In the genomic region with DNA sequence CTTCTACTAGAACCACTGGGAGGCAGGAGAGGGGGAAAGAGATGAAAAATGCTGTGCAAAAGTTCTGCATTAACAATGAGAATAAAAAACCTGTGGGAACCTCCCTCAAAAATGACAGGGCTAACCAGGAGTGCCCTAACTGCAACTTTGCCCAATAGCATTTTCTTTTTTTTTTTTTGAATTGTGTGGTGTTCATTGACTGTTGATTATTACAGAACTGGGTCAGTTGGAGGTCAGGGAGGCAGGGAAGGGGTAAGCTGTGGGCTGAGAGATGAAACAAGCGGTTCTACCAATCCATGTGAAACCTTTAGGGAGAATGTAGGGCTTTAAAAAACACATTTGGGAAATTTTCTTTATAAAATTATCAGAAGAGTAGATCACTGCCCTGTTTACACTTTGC, we compare ENCODE assay signal across 18 cellular contexts.
DNase-seq lines count a peak whose midpoint lies in the region; ATAC-seq and TF ChIP-seq lines count a peak whose summit lies in the region.
"Had no signal": no experiment of that assay in that cellular context is flagged by ENCODE, and none has a peak within 500 bp of the region (broad histone marks: within the 10 kb centered on the region; RNA-seq: fewer than 3 reads in every experiment).

No MANE protein-coding gene starts in this region.

- H3K9me3 ChIP-seq in heart right ventricle (peaks cover 0 to 12% (median 4%) of the 10 kb centered on the region in 11 donors), upper lobe of right lung (no peaks in the 10 kb centered on the region)
- H3K9me3 ChIP-seq: Peyer's patch had no signal

- H3K4me3 ChIP-seq in heart right ventricle (no peak overlapping the region), upper lobe of right lung (no peak overlapping the region)
- H3K4me3 ChIP-seq: K562, lung, Peyer's patch had no signal

- no peak for DNase-seq in heart right ventricle
- no peak for DNase-seq in Right ventricle myocardium superior
- DNase-seq in neural crest cell (ENCODE audit: low read depth, low spot score) = no peak
- no peak for DNase-seq in upper lobe of right lung
- DNase-seq in NCI-H2171 (lab: John Stamatoyannopoulos, UW) = no peak
- no peak for DNase-seq in superior temporal gyrus (ENCODE audit: extremely low spot score)
- no peak for DNase-seq in activated T-cell treated with anti-CD3 and anti-CD28 coated beads, Interleukin-2, amount 50 U/mL, for 4 hours
- DNase-seq: activated CD4-positive, alpha-beta memory T cell treated with anti-CD3 and anti-CD28 coated beads for 36 hours; activated naive CD8-positive, alpha-beta T cell treated with anti-CD3 and anti-CD28 coated beads, Interleukin-2, amount 50 U/mL, for 24 hours; cerebellar nuclear complex; DMS79; NCI-H1092 treated with DMSO at 0.1 percent for 48 hours; NCI-H774; Peyer's patch had no signal

- no peaks in the 10 kb centered on the region for H3K36me3 Mint-ChIP-seq in dendritic cell treated with granulocyte-macrophage colony-stimulating factor and Interleukin-4, amounts not matched to agents 40 ng/mL and 50 ng/mL, for 4 days (ENCODE audit: low read depth)
- peaks cover 5% of the 10 kb centered on the region for H3K36me3 Mint-ChIP-seq in neural crest cell (ENCODE audit: low read depth)
- H3K36me3 Mint-ChIP-seq in activated T-cell treated with anti-CD3 and anti-CD28 coated beads, Interleukin-2, amount 50 U/mL, for 4 hours (ENCODE audit: insufficient read depth) = no peaks in the 10 kb centered on the region
- H3K36me3 Mint-ChIP-seq: activated CD4-positive, alpha-beta memory T cell treated with anti-CD3 and anti-CD28 coated beads for 36 hours had no signal

- peaks cover 39% of the 10 kb centered on the region for H3K4me1 Mint-ChIP-seq in dendritic cell treated with granulocyte-macrophage colony-stimulating factor and Interleukin-4, amounts not matched to agents 40 ng/mL and 50 ng/mL, for 4 days (ENCODE audit: low read depth)
- H3K4me1 Mint-ChIP-seq in neural crest cell = peaks cover 41% of the 10 kb centered on the region
- H3K4me1 Mint-ChIP-seq in activated T-cell treated with anti-CD3 and anti-CD28 coated beads, Interleukin-2, amount 50 U/mL, for 4 hours (ENCODE audit: low read depth) = no peaks in the 10 kb centered on the region

- TF ChIP-seq CTCF in heart right ventricle (IDR thresholded peaks at IDR 0.05) (no peak), neural crest cell (conservative IDR thresholded peaks at IDR 0.05) (no peak), upper lobe of right lung (IDR thresholded peaks at IDR 0.05) (no peak)

- peak in 1 of 8 donors; percentile 7 for ATAC-seq in heart right ventricle
- no peak for ATAC-seq in Right ventricle myocardium superior (ENCODE audit: poor library complexity)
- no peak for ATAC-seq in upper lobe of right lung
- no peak for ATAC-seq in activated T-cell treated with anti-CD3 and anti-CD28 coated beads, Interleukin-2, amount 50 U/mL, for 4 hours
- ATAC-seq: activated naive CD8-positive, alpha-beta T cell treated with anti-CD3 and anti-CD28 coated beads, Interleukin-2, amount 50 U/mL, for 24 hours had no signal

- intact Hi-C loops in heart right ventricle (cut with DNase I) (loop anchor here in 6 of 10 donors (10.0 kb wide), 5 partner anchors 119 to 561 kb away; no protein-coding TSS in a partner anchor), Right ventricle myocardium superior (cut with DNase I) (no loop called here), upper lobe of right lung (cut with DNase I) (no loop called here)
- intact Hi-C loops in dendritic cell treated with granulocyte-macrophage colony-stimulating factor and Interleukin-4, amounts not matched to agents 40 ng/mL and 50 ng/mL, for 4 days (cut with micrococcal nuclease) = no loop called here

- H3K36me3 ChIP-seq in heart right ventricle (no peaks in the 10 kb centered on the region), upper lobe of right lung (no peaks in the 10 kb centered on the region)
- H3K36me3 ChIP-seq: Peyer's patch, right atrium auricular region had no signal

- H3K27ac ChIP-seq in heart right ventricle (peak overlapping the region in 8 of 10 donors; percentile 0 to 79 (median 68)), upper lobe of right lung (peak overlapping the region; percentile 78)

- WGBS in heart right ventricle, 2 donors = 84 to 88% methylated on average over 1 of the region's 1 CpG

- H3K27me3 ChIP-seq in heart right ventricle (no peaks in the 10 kb centered on the region), upper lobe of right lung (no peaks in the 10 kb centered on the region)
- H3K27me3 ChIP-seq: Peyer's patch, right atrium auricular region had no signal

- H3K9me3 Mint-ChIP-seq in dendritic cell treated with granulocyte-macrophage colony-stimulating factor and Interleukin-4, amounts not matched to agents 40 ng/mL and 50 ng/mL, for 4 days = peaks cover 8% of the 10 kb centered on the region
- peaks cover 9% of the 10 kb centered on the region for H3K9me3 Mint-ChIP-seq in neural crest cell
- H3K9me3 Mint-ChIP-seq in activated T-cell treated with anti-CD3 and anti-CD28 coated beads, Interleukin-2, amount 50 U/mL, for 4 hours = no peaks in the 10 kb centered on the region

- no peak overlapping the region for H3K4me3 Mint-ChIP-seq in dendritic cell treated with granulocyte-macrophage colony-stimulating factor and Interleukin-4, amounts not matched to agents 40 ng/mL and 50 ng/mL, for 4 days
- no peak overlapping the region for H3K4me3 Mint-ChIP-seq in neural crest cell
- H3K4me3 Mint-ChIP-seq in activated T-cell treated with anti-CD3 and anti-CD28 coated beads, Interleukin-2, amount 50 U/mL, for 4 hours = no peak overlapping the region
- H3K4me3 Mint-ChIP-seq: activated CD4-positive, alpha-beta memory T cell treated with anti-CD3 and anti-CD28 coated beads for 36 hours; activated naive CD8-positive, alpha-beta T cell treated with anti-CD3 and anti-CD28 coated beads, Interleukin-2, amount 50 U/mL, for 24 hours had no signal

- H3K27me3 Mint-ChIP-seq in dendritic cell treated with granulocyte-macrophage colony-stimulating factor and Interleukin-4, amounts not matched to agents 40 ng/mL and 50 ng/mL, for 4 days = no peaks in the 10 kb centered on the region
- no peaks in the 10 kb centered on the region for H3K27me3 Mint-ChIP-seq in neural crest cell (ENCODE audit: low read depth)
- peaks cover 2% of the 10 kb centered on the region for H3K27me3 Mint-ChIP-seq in activated T-cell treated with anti-CD3 and anti-CD28 coated beads, Interleukin-2, amount 50 U/mL, for 4 hours (ENCODE audit: low read depth)

- peak overlapping the region; percentile 52 for H3K27ac Mint-ChIP-seq in dendritic cell treated with granulocyte-macrophage colony-stimulating factor and Interleukin-4, amounts not matched to agents 40 ng/mL and 50 ng/mL, for 4 days
- peak overlapping the region; percentile 74 for H3K27ac Mint-ChIP-seq in neural crest cell (ENCODE audit: unreplicated experiment)
- H3K27ac Mint-ChIP-seq: activated CD4-positive, alpha-beta memory T cell treated with anti-CD3 and anti-CD28 coated beads for 36 hours; activated naive CD8-positive, alpha-beta T cell treated with anti-CD3 and anti-CD28 coated beads, Interleukin-2, amount 50 U/mL, for 24 hours had no signal

- H3K4me1 ChIP-seq in heart right ventricle (peaks cover 0 to 43% (median 27%) of the 10 kb centered on the region in 9 donors), upper lobe of right lung (peaks cover 27% of the 10 kb centered on the region)

Comparison
In these comparisons a context has a peak if more than half of its experiments do, and no peak if none do; other contexts are left out.
1. intact Hi-C loops: an anchor here in heart right ventricle (10.0 kb wide); none called in Right ventricle myocardium superior, dendritic cell treated with granulocyte-macrophage colony-stimulating factor and Interleukin-4, amounts not matched to agents 40 ng/mL and 50 ng/mL, for 4 days and upper lobe of right lung.